In genomic region chr9:31541626-31542025, GRCh38 we compare ENCODE assay signal across 13 cellular contexts.
DNase-seq lines count a peak whose midpoint lies in the region; ATAC-seq and TF ChIP-seq lines count a peak whose summit lies in the region.
"Had no signal": no experiment of that assay in that cellular context is flagged by ENCODE, and none has a peak within 500 bp of the region (broad histone marks: within the 10 kb centered on the region; RNA-seq: fewer than 3 reads in every experiment).

No MANE protein-coding gene starts in this region.

- peak overlapping the region; percentile 67 for H3K27ac ChIP-seq in KMS-11
- H3K27ac ChIP-seq: BLaER1 treated with 17β-estradiol and CSF1 and Interleukin-3, amounts not matched to agents 10 nM and 100 nM had no signal

- intact Hi-C loops in sciatic nerve (cut with DNase I): no loop called here

- DNase-seq in adipocyte (ENCODE audit: low read depth) (peak; percentile 5), inferior parietal cortex (ENCODE audit: extremely low spot score) (peak; percentile 80), sciatic nerve (ENCODE audit: low spot score) (no peak), NCI-H1930 (lab: John Stamatoyannopoulos, UW) (no peak)
- DNase-seq in activated CD4-positive, CD25-positive, alpha-beta regulatory T cell (lab: John Stamatoyannopoulos, UW): no peak
- DNase-seq: activated gamma-delta T cell, HCEC 1CT had no signal

- H3K4me3 ChIP-seq in KMS-11 (IDR thresholded peaks at IDR 0.05; ENCODE audit: insufficient read depth, low read depth, low read length) (no peak overlapping the region), adipocyte (ENCODE audit: low read length) (peak overlapping the region; percentile 2)
- H3K4me3 ChIP-seq: BLaER1 treated with 17β-estradiol and CSF1 and Interleukin-3, amounts not matched to agents 10 nM and 100 nM; lung had no signal

- peak overlapping the region; percentile 85 for H2AFZ ChIP-seq in KMS-11 (ENCODE audit: low read depth)

- H3K9me3 ChIP-seq in adipocyte (ENCODE audit: control insufficient read depth, low read length): no peaks in the 10 kb centered on the region
- H3K9me3 ChIP-seq: BLaER1 treated with 17β-estradiol and CSF1 and Interleukin-3, amounts not matched to agents 10 nM and 100 nM; SK-N-SH had no signal

- peak overlapping the region; percentile 85 for H3K4me2 ChIP-seq in KMS-11
- H3K4me2 ChIP-seq: BLaER1 treated with 17β-estradiol and CSF1 and Interleukin-3, amounts not matched to agents 10 nM and 100 nM; SK-N-SH had no signal

- H3K9ac ChIP-seq in KMS-11: peak overlapping the region; percentile 12; the same call in 1 of the 2 replicates
- H3K9ac ChIP-seq in adipocyte (ENCODE audit: low read length): no peak overlapping the region
- H3K9ac ChIP-seq: BLaER1 treated with 17β-estradiol and CSF1 and Interleukin-3, amounts not matched to agents 10 nM and 100 nM; SK-N-SH had no signal

- H3K4me1 ChIP-seq in KMS-11 (ENCODE audit: low read depth, poor library complexity, severe bottlenecking): peaks cover 37% of the 10 kb centered on the region
- H3K4me1 ChIP-seq in adipocyte (ENCODE audit: control insufficient read depth, insufficient read depth, low read length): peaks cover 15% of the 10 kb centered on the region
- H3K4me1 ChIP-seq: BLaER1 treated with 17β-estradiol and CSF1 and Interleukin-3, amounts not matched to agents 10 nM and 100 nM had no signal

- peak; percentile 74 for ATAC-seq in sciatic nerve
- no peak for ATAC-seq in HG03457 (IDR thresholded peaks at IDR 0.05; ENCODE audit: unreplicated experiment)
- ATAC-seq in GM21529 (IDR thresholded peaks at IDR 0.05; ENCODE audit: unreplicated experiment): no peak

- no peaks in the 10 kb centered on the region for H3K79me2 ChIP-seq in KMS-11 (ENCODE audit: insufficient read depth, low read depth)

- H3K27me3 ChIP-seq in KMS-11 (ENCODE audit: insufficient read depth, low read depth) (no peaks in the 10 kb centered on the region), adipocyte (replicated peaks; ENCODE audit: control insufficient read depth, insufficient read depth, low read length) (no peaks in the 10 kb centered on the region)
- H3K27me3 ChIP-seq: BLaER1 treated with 17β-estradiol and CSF1 and Interleukin-3, amounts not matched to agents 10 nM and 100 nM had no signal

- H4K20me1 ChIP-seq in KMS-11 (ENCODE audit: insufficient read depth): no peaks in the 10 kb centered on the region
- H4K20me1 ChIP-seq: BLaER1 treated with 17β-estradiol and CSF1 and Interleukin-3, amounts not matched to agents 10 nM and 100 nM had no signal

- H3K36me3 ChIP-seq in KMS-11 (ENCODE audit: insufficient read depth): no peaks in the 10 kb centered on the region
- H3K36me3 ChIP-seq in adipocyte (ENCODE audit: control insufficient read depth, insufficient read depth, low read length, severe bottlenecking): no peaks in the 10 kb centered on the region
- H3K36me3 ChIP-seq: BLaER1 treated with 17β-estradiol and CSF1 and Interleukin-3, amounts not matched to agents 10 nM and 100 nM had no signal

- no peak for TF ChIP-seq CTCF in KMS-11 (conservative IDR thresholded peaks at IDR 0.05; ENCODE audit: low read depth, low read length)

Comparison
In these comparisons a context has a peak if more than half of its experiments do, and no peak if none do; other contexts are left out.
1. DNase-seq: peak in adipocyte (single experiment) and inferior parietal cortex (single experiment); none in sciatic nerve (single experiment), NCI-H1930 (0 of 2) and activated CD4-positive, CD25-positive, alpha-beta regulatory T cell (0 of 4).